Comparison of ENCODE assay signal across 10 cellular contexts in genomic region chr13:91247768-91248167, GRCh38.
DNase-seq lines count a peak whose midpoint lies in the region; ATAC-seq and TF ChIP-seq lines count a peak whose summit lies in the region.
"Had no signal": no experiment of that assay in that cellular context is flagged by ENCODE, and none has a peak within 500 bp of the region (broad histone marks: within the 10 kb centered on the region; RNA-seq: fewer than 3 reads in every experiment).

No MANE protein-coding gene starts in this region.

- no peaks in the 10 kb centered on the region for H3K79me2 ChIP-seq in Loucy (ENCODE audit: insufficient read depth, low read length)

- POLR2A ChIA-PET in naive thymus-derived CD8-positive, alpha-beta T cell (lab: Charles Lee): no interaction called here

- no peaks in the 10 kb centered on the region for H3K36me3 ChIP-seq in Loucy (ENCODE audit: insufficient read depth, low read length)
- H3K36me3 ChIP-seq in WERI-Rb-1: no peaks in the 10 kb centered on the region
- H3K36me3 ChIP-seq: SJSA1 had no signal

- intact Hi-C loops in lower leg skin (cut with DNase I; ENCODE audit: low total_unique reads): no loop called here

- no peaks in the 10 kb centered on the region for H3K9me3 Mint-ChIP-seq in naive thymus-derived CD8-positive, alpha-beta T cell

- no peak overlapping the region for H3K27ac Mint-ChIP-seq in naive thymus-derived CD8-positive, alpha-beta T cell

- no peaks in the 10 kb centered on the region for H3K36me3 Mint-ChIP-seq in naive thymus-derived CD8-positive, alpha-beta T cell

- H3K27ac ChIP-seq in WERI-Rb-1: no peak overlapping the region
- H3K27ac ChIP-seq: SJSA1 had no signal

- H3K4me3 Mint-ChIP-seq in naive thymus-derived CD8-positive, alpha-beta T cell: no peak overlapping the region

- peaks cover 3 to 29% (median 6%) of the 10 kb centered on the region in 5 donors for H3K27me3 Mint-ChIP-seq in naive thymus-derived CD8-positive, alpha-beta T cell

- no peaks in the 10 kb centered on the region for H4K20me1 ChIP-seq in Loucy (ENCODE audit: insufficient read depth, low read length, poor library complexity, severe bottlenecking)

- no peaks in the 10 kb centered on the region for H3K9me2 ChIP-seq in Loucy (replicated peaks; ENCODE audit: low read depth, low read length)

- H3K4me3 ChIP-seq in Loucy (ENCODE audit: low read length, poor library complexity, severe bottlenecking): no peak overlapping the region
- no peak overlapping the region for H3K4me3 ChIP-seq in WERI-Rb-1 (ENCODE audit: low read depth, low read length)
- H3K4me3 ChIP-seq in lower leg skin (ENCODE audit: low read depth, poor library complexity, severe bottlenecking): no peak overlapping the region
- H3K4me3 ChIP-seq: SJSA1 had no signal

- no peaks in the 10 kb centered on the region for H3K4me1 ChIP-seq in Loucy (ENCODE audit: insufficient read depth, low read length, poor library complexity, severe bottlenecking)
- H3K4me1 ChIP-seq: SJSA1 had no signal

- H3K9ac ChIP-seq in Loucy (ENCODE audit: low read depth, low read length, poor library complexity, severe bottlenecking): no peak overlapping the region

- no peaks in the 10 kb centered on the region for H3K9me3 ChIP-seq in Loucy (ENCODE audit: insufficient read depth, low read depth, low read length)
- H3K9me3 ChIP-seq in WERI-Rb-1 (ENCODE audit: severe bottlenecking): no peaks in the 10 kb centered on the region
- H3K9me3 ChIP-seq: SJSA1 had no signal

- TF ChIP-seq CTCF in Loucy (conservative IDR thresholded peaks at IDR 0.05; ENCODE audit: low read length): peak; percentile 51
- TF ChIP-seq CTCF in WERI-Rb-1 (IDR thresholded peaks at IDR 0.05; ENCODE audit: low read depth, low read length): 0 out of 2 replicates have a peak, but pooled peaks have one; percentile 4
- TF ChIP-seq CTCF in lower leg skin (IDR thresholded peaks at IDR 0.05): no peak

- TF ChIP-seq POLR2A in lower leg skin (IDR thresholded peaks at IDR 0.05): no peak

- H3K4me2 ChIP-seq in Loucy (ENCODE audit: low read depth, low read length, poor library complexity, severe bottlenecking): no peak overlapping the region

- DNase-seq in ELR (ENCODE audit: low read depth): peak; percentile 34
- no peak for DNase-seq in WERI-Rb-1
- peak; percentile 7 to 55 for DNase-seq in lung microvascular endothelial cell (ENCODE audit: low read depth in 2 of 2)
- no peak for DNase-seq in naive thymus-derived CD8-positive, alpha-beta T cell
- DNase-seq in lower leg skin (ENCODE audit: low spot score in 2 of 2): no peak
- no peak for DNase-seq in HK-2 (ENCODE audit: unreplicated experiment)
- DNase-seq in hypothalamus (lab: John Stamatoyannopoulos, UW): no peak
- DNase-seq: activated effector memory CD4-positive, alpha-beta T cell treated with anti-CD3 and anti-CD28 coated beads, Interleukin-2, amount 50 U/mL, for 16 hours had no signal

- no peak overlapping the region for H2AFZ ChIP-seq in Loucy (ENCODE audit: low read length)

- H3K4me1 Mint-ChIP-seq in naive thymus-derived CD8-positive, alpha-beta T cell: no peaks in the 10 kb centered on the region

- H3K27me3 ChIP-seq in Loucy (ENCODE audit: insufficient read depth, low read length, poor library complexity, severe bottlenecking) (no peaks in the 10 kb centered on the region), WERI-Rb-1 (ENCODE audit: insufficient read depth, low read depth, severe bottlenecking) (no peaks in the 10 kb centered on the region)
- H3K27me3 ChIP-seq: SJSA1 had no signal

- no peak for ATAC-seq in naive thymus-derived CD8-positive, alpha-beta T cell

- H3F3A ChIP-seq in Loucy (ENCODE audit: low read depth): no peaks in the 10 kb centered on the region

Comparison
In these comparisons a context has a peak if more than half of its experiments do, and no peak if none do; other contexts are left out.
1. DNase-seq: peak in ELR (single experiment) and lung microvascular endothelial cell (2 of 2); none in WERI-Rb-1 (single experiment), naive thymus-derived CD8-positive, alpha-beta T cell (0 of 10), lower leg skin (0 of 2), HK-2 (single experiment) and hypothalamus (0 of 51).
2. CTCF ChIP-seq: peak in Loucy (single experiment) and WERI-Rb-1 (single experiment); none in lower leg skin (0 of 3).